ENCODE assay signal across 1 cellular context in genomic region chr1:160519542-160520435, GRCh38.
TF ChIP-seq lines count a peak whose summit lies in the region.

No MANE protein-coding gene starts in this region.

TF ChIP-seq in K562, 482 proteins besides CTCF, POLR2A, EP300 and RAD21 (continued from another document and continues in another):
- TF ChIP-seq, protein P1, sequence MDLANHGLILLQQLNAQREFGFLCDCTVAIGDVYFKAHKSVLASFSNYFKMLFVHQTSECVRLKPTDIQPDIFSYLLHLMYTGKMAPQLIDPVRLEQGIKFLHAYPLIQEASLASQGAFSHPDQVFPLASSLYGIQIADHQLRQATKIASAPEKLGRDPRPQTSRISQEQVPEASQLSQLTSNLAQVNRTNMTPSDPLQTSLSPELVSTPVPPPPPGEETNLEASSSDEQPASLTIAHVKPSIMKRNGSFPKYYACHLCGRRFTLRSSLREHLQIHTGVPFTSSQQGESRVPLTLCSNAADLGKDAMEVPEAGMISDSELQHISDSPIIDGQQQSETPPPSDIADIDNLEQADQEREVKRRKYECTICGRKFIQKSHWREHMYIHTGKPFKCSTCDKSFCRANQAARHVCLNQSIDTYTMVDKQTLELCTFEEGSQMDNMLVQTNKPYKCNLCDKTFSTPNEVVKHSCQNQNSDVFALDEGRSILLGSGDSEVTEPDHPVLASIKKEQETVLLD (IDR thresholded peaks at IDR 0.05) = no peak
- TF ChIP-seq RAD51 (IDR thresholded peaks at IDR 0.05; ENCODE audit: borderline replicate concordance, low read depth) (no peak), NCOR1 (IDR thresholded peaks at IDR 0.05) (peak; percentile 23; the same call in 1 of the 2 replicates), CHAMP1 (IDR thresholded peaks at IDR 0.05) (peak; percentile 61; the same call in 1 of the 2 replicates), POLR2AphosphoS2 (IDR thresholded peaks at IDR 0.05; ENCODE audit: low read length) (no peak), ADNP (tag; IDR thresholded peaks at IDR 0.05) (peak; percentile 61; the same call in 1 of the 2 replicates), RCOR1 (IDR thresholded peaks at IDR 0.05; ENCODE audit: borderline replicate concordance in 1 of 2, low read depth in 2 of 2, low read length in 2 of 2) (peak in 1 of 2 experiments; percentile 87; a peak in 2 of 4 replicates), CBFA2T3 (IDR thresholded peaks at IDR 0.05) (peak; percentile 75), ZKSCAN3 (CRISPR knock-in tag; IDR thresholded peaks at IDR 0.05) (no peak), ZBTB7A (IDR thresholded peaks at IDR 0.05; ENCODE audit: borderline replicate concordance, control insufficient read depth, low read depth, low read length) (no peak), BDP1 (IDR thresholded peaks at IDR 0.05; ENCODE audit: insufficient read depth, insufficient read length) (no peak), ERF (CRISPR knock-in tag; IDR thresholded peaks at IDR 0.05) (no peak), ZNF76 (CRISPR knock-in tag; IDR thresholded peaks at IDR 0.05; ENCODE audit: borderline replicate concordance) (no peak), HES1 (IDR thresholded peaks at IDR 0.05; ENCODE audit: low read depth) (0 out of 2 replicates have a peak, but pooled peaks have one; percentile 23), PHB (CRISPR knock-in tag; IDR thresholded peaks at IDR 0.05) (no peak), GTF3C2 (IDR thresholded peaks at IDR 0.05; ENCODE audit: borderline replicate concordance, extremely low read depth, insufficient read length) (no peak), BRD4 (IDR thresholded peaks at IDR 0.05) (no peak), ZNF217 (CRISPR knock-in tag; IDR thresholded peaks at IDR 0.05) (no peak), SRSF1 (IDR thresholded peaks at IDR 0.05; ENCODE audit: low read depth, low read length) (no peak), C11orf30 (IDR thresholded peaks at IDR 0.05; ENCODE audit: low read depth) (no peak), KLF16 (IDR thresholded peaks at IDR 0.05) (no peak), POLR2G (IDR thresholded peaks at IDR 0.05; ENCODE audit: low read depth, low read length) (no peak), RBM15 (IDR thresholded peaks at IDR 0.05; ENCODE audit: insufficient read depth, low read length) (no peak), HMG20A (CRISPR knock-in tag; conservative IDR thresholded peaks at IDR 0.05) (no peak), MCM5 (IDR thresholded peaks at IDR 0.05; ENCODE audit: low read depth) (no peak), ZNF133 (CRISPR knock-in tag; IDR thresholded peaks at IDR 0.05) (no peak), TSC22D4 (tag; IDR thresholded peaks at IDR 0.05) (no peak), PTTG1 (tag; IDR thresholded peaks at IDR 0.05; ENCODE audit: low read depth) (no peak), TRIM25 (IDR thresholded peaks at IDR 0.05; ENCODE audit: borderline replicate concordance) (no peak), MAFG (tag; conservative IDR thresholded peaks at IDR 0.05) (no peak), FIP1L1 (IDR thresholded peaks at IDR 0.05; ENCODE audit: low read depth, low read length, poor library complexity, severe bottlenecking) (no peak), ZNF134 (CRISPR knock-in tag; conservative IDR thresholded peaks at IDR 0.05) (no peak), CXXC5 (CRISPR knock-in tag; IDR thresholded peaks at IDR 0.05) (no peak), ETV6 (IDR thresholded peaks at IDR 0.05; ENCODE audit: borderline replicate concordance in 1 of 2, low read depth in 2 of 2, low read length in 1 of 2) (no peak), ETV6 (CRISPR knock-in tag; IDR thresholded peaks at IDR 0.05; ENCODE audit: borderline replicate concordance) (no peak), POLR2H (tag; IDR thresholded peaks at IDR 0.05; ENCODE audit: low read depth) (no peak), CTBP1 (IDR thresholded peaks at IDR 0.05; ENCODE audit: borderline replicate concordance) (peak; percentile 48; the same call in 1 of the 2 replicates), ZFP91 (CRISPR knock-in tag; IDR thresholded peaks at IDR 0.05) (no peak), HNRNPL (IDR thresholded peaks at IDR 0.05; ENCODE audit: low read depth, low read length) (no peak), NRF1 (conservative IDR thresholded peaks at IDR 0.05 in 1 of 2, IDR thresholded peaks at IDR 0.05 in 1 of 2) (no peak), KDM1A (IDR thresholded peaks at IDR 0.05) (peak; percentile 90 to 94), NKRF (IDR thresholded peaks at IDR 0.05; ENCODE audit: borderline replicate concordance) (no peak), EGR1 (conservative IDR thresholded peaks at IDR 0.05) (no peak), PHF8 (IDR thresholded peaks at IDR 0.05; ENCODE audit: borderline replicate concordance, low read length) (no peak), ZNF232 (CRISPR knock-in tag; IDR thresholded peaks at IDR 0.05) (no peak), LEF1 (IDR thresholded peaks at IDR 0.05) (no peak), ZNF785 (CRISPR knock-in tag; IDR thresholded peaks at IDR 0.05) (no peak), PCBP2 (IDR thresholded peaks at IDR 0.05; ENCODE audit: low read depth, low read length, poor library complexity, severe bottlenecking) (no peak), TEAD4 (IDR thresholded peaks at IDR 0.05; ENCODE audit: low read length) (peak; percentile 63; the same call in 1 of the 2 replicates), TEAD4 (CRISPR knock-in tag; IDR thresholded peaks at IDR 0.05; ENCODE audit: borderline replicate concordance) (no peak), IRF2 (CRISPR knock-in tag; IDR thresholded peaks at IDR 0.05) (no peak), TAL1 (IDR thresholded peaks at IDR 0.05) (peak; percentile 49), ARID1B (IDR thresholded peaks at IDR 0.05) (peak; percentile 53; the same call in 1 of the 2 replicates)
- TF ChIP-seq, protein P2, sequence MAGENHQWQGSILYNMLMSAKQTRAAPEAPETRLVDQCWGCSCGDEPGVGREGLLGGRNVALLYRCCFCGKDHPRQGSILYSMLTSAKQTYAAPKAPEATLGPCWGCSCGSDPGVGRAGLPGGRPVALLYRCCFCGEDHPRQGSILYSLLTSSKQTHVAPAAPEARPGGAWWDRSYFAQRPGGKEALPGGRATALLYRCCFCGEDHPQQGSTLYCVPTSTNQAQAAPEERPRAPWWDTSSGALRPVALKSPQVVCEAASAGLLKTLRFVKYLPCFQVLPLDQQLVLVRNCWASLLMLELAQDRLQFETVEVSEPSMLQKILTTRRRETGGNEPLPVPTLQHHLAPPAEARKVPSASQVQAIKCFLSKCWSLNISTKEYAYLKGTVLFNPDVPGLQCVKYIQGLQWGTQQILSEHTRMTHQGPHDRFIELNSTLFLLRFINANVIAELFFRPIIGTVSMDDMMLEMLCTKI (IDR thresholded peaks at IDR 0.05; ENCODE audit: partially characterized antibody) = no peak
- TF ChIP-seq, protein P3, sequence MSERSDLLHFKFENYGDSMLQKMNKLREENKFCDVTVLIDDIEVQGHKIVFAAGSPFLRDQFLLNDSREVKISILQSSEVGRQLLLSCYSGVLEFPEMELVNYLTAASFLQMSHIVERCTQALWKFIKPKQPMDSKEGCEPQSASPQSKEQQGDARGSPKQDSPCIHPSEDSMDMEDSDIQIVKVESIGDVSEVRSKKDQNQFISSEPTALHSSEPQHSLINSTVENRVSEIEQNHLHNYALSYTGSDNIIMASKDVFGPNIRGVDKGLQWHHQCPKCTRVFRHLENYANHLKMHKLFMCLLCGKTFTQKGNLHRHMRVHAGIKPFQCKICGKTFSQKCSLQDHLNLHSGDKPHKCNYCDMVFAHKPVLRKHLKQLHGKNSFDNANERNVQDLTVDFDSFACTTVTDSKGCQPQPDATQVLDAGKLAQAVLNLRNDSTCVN (CRISPR knock-in tag; IDR thresholded peaks at IDR 0.05) = no peak
- TF ChIP-seq, protein P4, sequence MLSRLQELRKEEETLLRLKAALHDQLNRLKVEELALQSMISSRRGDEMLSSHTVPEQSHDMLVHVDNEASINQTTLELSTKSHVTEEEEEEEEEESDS (CRISPR knock-in tag; IDR thresholded peaks at IDR 0.05) = no peak
- TF ChIP-seq, protein P5, sequence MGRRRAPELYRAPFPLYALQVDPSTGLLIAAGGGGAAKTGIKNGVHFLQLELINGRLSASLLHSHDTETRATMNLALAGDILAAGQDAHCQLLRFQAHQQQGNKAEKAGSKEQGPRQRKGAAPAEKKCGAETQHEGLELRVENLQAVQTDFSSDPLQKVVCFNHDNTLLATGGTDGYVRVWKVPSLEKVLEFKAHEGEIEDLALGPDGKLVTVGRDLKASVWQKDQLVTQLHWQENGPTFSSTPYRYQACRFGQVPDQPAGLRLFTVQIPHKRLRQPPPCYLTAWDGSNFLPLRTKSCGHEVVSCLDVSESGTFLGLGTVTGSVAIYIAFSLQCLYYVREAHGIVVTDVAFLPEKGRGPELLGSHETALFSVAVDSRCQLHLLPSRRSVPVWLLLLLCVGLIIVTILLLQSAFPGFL (CRISPR knock-in tag; IDR thresholded peaks at IDR 0.05) = no peak
